In the genomic region with DNA sequence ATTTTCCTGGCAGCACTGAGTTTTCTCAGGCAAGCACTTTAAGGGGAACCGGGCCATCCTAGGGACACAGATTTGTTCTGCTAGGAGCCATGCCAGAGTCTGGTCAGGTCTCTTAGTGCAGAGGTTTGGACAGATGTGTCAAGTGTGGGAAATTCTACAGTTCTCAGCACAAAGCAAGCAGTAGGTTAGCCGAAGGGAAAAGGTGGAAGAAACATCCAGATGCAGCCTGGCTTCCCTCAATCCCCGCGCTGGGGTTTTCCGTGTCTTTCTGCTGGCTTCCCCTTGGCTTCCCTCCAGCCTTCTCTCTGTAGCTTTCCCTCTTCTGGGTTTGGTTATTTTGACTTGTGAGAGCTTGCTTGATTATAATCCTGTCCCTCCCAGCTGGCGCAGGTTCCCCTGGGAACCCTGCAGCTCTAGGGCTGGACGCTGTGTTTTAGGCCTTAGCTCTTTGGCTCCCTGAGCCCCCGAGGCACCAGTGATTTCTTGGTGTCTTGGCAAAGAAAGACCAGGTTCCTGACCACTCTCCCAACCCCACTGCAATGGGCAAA, we compare ENCODE assay signal across 22 cellular contexts. TPM values are rescaled to one million over a fixed set of nuclear protein-coding genes. Genes with fewer than 3 reads are reported as not detected.
A peak's percentile ranks its signal among the peaks of the same experiment; 100 is the strongest.
DNase-seq lines count a peak whose midpoint lies in the region; ATAC-seq and TF ChIP-seq lines count a peak whose summit lies in the region.
"Had no signal": no experiment of that assay in that cellular context is flagged by ENCODE, and none has a peak within 500 bp of the region (broad histone marks: within the 10 kb centered on the region; RNA-seq: fewer than 3 reads in every experiment).

No MANE protein-coding gene starts in this region.

- H3K9me3 ChIP-seq in left ventricle myocardium inferior (replicated peaks) = no peaks in the 10 kb centered on the region
- H3K9me3 ChIP-seq: body of pancreas, testis had no signal

- no peak overlapping the region for H3K27ac ChIP-seq in left ventricle myocardium inferior (replicated peaks)
- H3K27ac ChIP-seq in temporal lobe (ENCODE audit: low read depth, low read length) = peak overlapping the region; percentile 72
- H3K27ac ChIP-seq: C4-2B, HL-60, SK-N-MC, testis had no signal

- no peak overlapping the region for H3K4me3 ChIP-seq in left ventricle myocardium inferior
- H3K4me3 ChIP-seq: body of pancreas, SK-N-MC, testis had no signal

- H3K27me3 ChIP-seq in left ventricle myocardium inferior (ENCODE audit: low read depth) = peaks cover 34% of the 10 kb centered on the region
- H3K27me3 ChIP-seq: body of pancreas, testis had no signal

- intact Hi-C loops in left ventricle myocardium superior (cut with micrococcal nuclease) = no loop called here
- intact Hi-C loops in left ventricle myocardium inferior (cut with micrococcal nuclease) = no loop called here
- intact Hi-C loops in sciatic nerve (cut with DNase I) = no loop called here

- TF ChIP-seq CTCF in left ventricle myocardium inferior (IDR thresholded peaks at IDR 0.05; ENCODE audit: borderline replicate concordance) = no peak

- peak; percentile 43 for DNase-seq in left ventricle myocardium superior
- no peak for DNase-seq in left ventricle myocardium inferior
- DNase-seq in NCI-H82 treated with DMSO at 0.1 percent for 48 hours (lab: John Stamatoyannopoulos, UW; ENCODE audit: unreplicated experiment) = peak; percentile 28
- DNase-seq in left lobe of liver (ENCODE audit: low spot score) = peak; percentile 58
- DNase-seq in stimulated activated naive CD4-positive, alpha-beta T cell treated with Interleukin-2 at 50 U/mL for 16 hours (lab: John Stamatoyannopoulos, UW) = no peak
- no peak for DNase-seq in sciatic nerve (ENCODE audit: low spot score)
- DNase-seq: activated CD4-positive, alpha-beta T cell treated with anti-CD3 and anti-CD28 coated beads, Interleukin-2, amount 10 ng/mL, durations not matched to agents 7 days and 5 days; activated naive CD8-positive, alpha-beta T cell treated with anti-CD3 and anti-CD28 coated beads, Interleukin-2, amount 50 U/mL, for 24 hours; effector memory CD8-positive, alpha-beta T cell; NCI-H1417 treated with DMSO at 0.1 percent for 48 hours; NCI-H226; posterior cingulate gyrus; stimulated activated CD4-positive, alpha-beta T cell treated with anti-CD3 and anti-CD28 coated beads, Interleukin-1b, Interleukin-23, amount 100 ng/mL, for 48 hours; testis had no signal

- ATAC-seq in left ventricle myocardium superior (peak; percentile 51), left lobe of liver (peak; percentile 1), sciatic nerve (no peak), HG03521 (IDR thresholded peaks at IDR 0.05; ENCODE audit: unreplicated experiment) (no peak)
- ATAC-seq: activated naive CD8-positive, alpha-beta T cell treated with anti-CD3 and anti-CD28 coated beads, Interleukin-2, amount 50 U/mL, for 24 hours; body of pancreas; effector memory CD8-positive, alpha-beta T cell; natural killer cell treated with Interleukin-12 subunit alpha and Interleukin-12 subunit beta and Interleukin-15 and Interleukin-18, amount 100 ng/mL, for 72 hours had no signal

- no peaks in the 10 kb centered on the region for H3K36me3 ChIP-seq in left ventricle myocardium inferior

- H3K4me1 ChIP-seq in left ventricle myocardium inferior = peaks cover 7% of the 10 kb centered on the region
- H3K4me1 ChIP-seq: testis had no signal

RNA-seq across cellular contexts. Expression of gene TF, which starts 4.1 kb away (rescaled TPM):
- total RNA-seq in left ventricle myocardium superior (3.3 TPM), left ventricle myocardium inferior (1.3 TPM), left lobe of liver (25,131 TPM), temporal lobe (2.7 TPM), sciatic nerve (40.6 TPM)
- total RNA-seq: H4 had no signal

RNA-seq across cellular contexts. Expression of gene SRPRB, which starts 55.3 kb away (rescaled TPM):
- total RNA-seq in left ventricle myocardium superior (29.1 TPM), left ventricle myocardium inferior (26.0 TPM), left lobe of liver (73.3 TPM), temporal lobe (23.6 TPM), sciatic nerve (27.8 TPM)

Comparison
In these comparisons a context has a peak if more than half of its experiments do, and no peak if none do; other contexts are left out.
1. DNase-seq: peak in left ventricle myocardium superior (single experiment), NCI-H82 treated with DMSO at 0.1 percent for 48 hours (single experiment) and left lobe of liver (single experiment); none in left ventricle myocardium inferior (single experiment), stimulated activated naive CD4-positive, alpha-beta T cell treated with Interleukin-2 at 50 U/mL for 16 hours (single experiment) and sciatic nerve (single experiment).
2. ATAC-seq: peak in left ventricle myocardium superior (single experiment) and left lobe of liver (single experiment); none in sciatic nerve (single experiment) and HG03521 (single experiment).
3. RNA of gene TF, which starts 4.1 kb away (total RNA-seq): 25,131 TPM in left lobe of liver (single experiment); 40.6 TPM in sciatic nerve (single experiment), 3.3 TPM in left ventricle myocardium superior (single experiment), 2.7 TPM in temporal lobe (single experiment) and 1.3 TPM in left ventricle myocardium inferior (single experiment); every median in the first group is over 100 times any median in the second.